Comparison of ENCODE assay signal across 21 cellular contexts in the genomic region with DNA sequence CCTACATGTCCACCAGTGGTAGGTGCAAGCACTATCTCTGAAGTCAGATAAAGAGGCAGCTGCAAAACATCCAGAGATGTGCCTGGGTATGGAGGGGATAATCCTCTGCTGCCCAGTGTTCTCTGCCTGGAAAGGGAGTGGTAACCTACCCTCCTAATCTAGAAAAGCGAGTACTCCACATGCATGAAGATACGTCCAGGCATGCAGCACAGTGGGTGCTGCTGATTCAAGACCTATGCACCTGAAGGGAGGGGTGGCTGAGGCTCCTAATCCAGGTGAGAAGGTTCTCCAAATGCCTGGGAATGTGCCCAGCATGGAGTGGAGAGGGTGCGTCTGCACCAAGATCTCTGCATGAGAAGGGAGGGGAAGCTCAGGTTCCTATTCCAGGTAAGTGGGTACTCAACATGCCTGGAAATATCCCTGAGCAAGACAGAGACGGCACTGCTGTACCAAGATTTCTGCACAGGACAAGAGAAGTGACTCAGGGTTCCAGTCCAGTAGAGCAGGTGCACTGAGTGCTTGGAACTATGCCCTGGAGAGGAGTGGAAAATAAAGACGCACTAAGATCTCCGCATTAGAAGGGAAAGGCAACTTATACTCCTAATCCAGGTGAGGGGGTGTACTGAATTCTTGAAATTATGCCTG. TPM values are rescaled to one million over a fixed set of nuclear protein-coding genes. Genes with fewer than 3 reads are reported as not detected.
A peak's percentile ranks its signal among the peaks of the same experiment; 100 is the strongest.
DNase-seq lines count a peak whose midpoint lies in the region; ATAC-seq, FAIRE-seq and TF ChIP-seq lines count a peak whose summit lies in the region.
"Had no signal": no experiment of that assay in that cellular context is flagged by ENCODE, and none has a peak within 500 bp of the region (broad histone marks: within the 10 kb centered on the region; RNA-seq: fewer than 3 reads in every experiment).

No MANE protein-coding gene starts in this region.

- H3K27ac ChIP-seq in lung (ENCODE audit: low read depth in 1 of 2, low read length in 1 of 2), result no peak overlapping the region
- H3K27ac ChIP-seq: 22Rv1, A549, GM23248 had no signal

- CTCF ChIA-PET in activated CD8-positive, alpha-beta memory T cell treated with anti-CD3 and anti-CD28 coated beads, Interleukin-2, amount 10 ng/mL, durations not matched to agents 7 days and 5 days (lab: Charles Lee), result no interaction called here

- peaks cover 0 to 4% of the 10 kb centered on the region in 2 donors for H3K4me1 ChIP-seq in lung (ENCODE audit: control insufficient read depth in 2 of 2, insufficient read depth in 2 of 2, low read length in 2 of 2)
- H3K4me1 ChIP-seq: A549 had no signal

- peak; percentile 28 for FAIRE-seq in bronchial epithelial cell (lab: Jason Lieb, UNC)
- FAIRE-seq: GM12892, GM18507 had no signal

- H3K4me3 Mint-ChIP-seq in activated CD8-positive, alpha-beta memory T cell treated with anti-CD3 and anti-CD28 coated beads, Interleukin-2, amount 10 ng/mL, durations not matched to agents 7 days and 5 days, result no peak overlapping the region
- H3K4me3 Mint-ChIP-seq: CD14-positive monocyte; CD4-positive, alpha-beta memory T cell had no signal

- no peaks in the 10 kb centered on the region for H3K9me3 Mint-ChIP-seq in activated CD8-positive, alpha-beta memory T cell treated with anti-CD3 and anti-CD28 coated beads, Interleukin-2, amount 10 ng/mL, durations not matched to agents 7 days and 5 days (ENCODE audit: low read depth)

- no peak overlapping the region for H3K27ac Mint-ChIP-seq in activated CD8-positive, alpha-beta memory T cell treated with anti-CD3 and anti-CD28 coated beads, Interleukin-2, amount 10 ng/mL, durations not matched to agents 7 days and 5 days
- H3K27ac Mint-ChIP-seq: CD4-positive, alpha-beta memory T cell had no signal

- peaks cover 19% of the 10 kb centered on the region for H3K27me3 Mint-ChIP-seq in activated CD8-positive, alpha-beta memory T cell treated with anti-CD3 and anti-CD28 coated beads, Interleukin-2, amount 10 ng/mL, durations not matched to agents 7 days and 5 days

- ATAC-seq in activated CD8-positive, alpha-beta memory T cell treated with anti-CD3 and anti-CD28 coated beads, Interleukin-2, amount 10 ng/mL, durations not matched to agents 7 days and 5 days, result no peak
- ATAC-seq in lung (ENCODE audit: insufficient read depth, low FRiP score) (no peak), HG02840 (IDR thresholded peaks at IDR 0.05; ENCODE audit: low FRiP score, unreplicated experiment) (no peak), HG03342 (IDR thresholded peaks at IDR 0.05; ENCODE audit: unreplicated experiment) (no peak)
- ATAC-seq: A549 had no signal

- WGBS in lung, 2 donors, result 81% methylated on average over 6 of the region's 6 CpGs

- no peaks in the 10 kb centered on the region for H3K4me1 Mint-ChIP-seq in activated CD8-positive, alpha-beta memory T cell treated with anti-CD3 and anti-CD28 coated beads, Interleukin-2, amount 10 ng/mL, durations not matched to agents 7 days and 5 days
- H3K4me1 Mint-ChIP-seq: CD4-positive, alpha-beta memory T cell had no signal

- H3K4me3 ChIP-seq in bronchial epithelial cell (ENCODE audit: low read depth, low read length) (no peak overlapping the region), lung (no peak overlapping the region)
- H3K4me3 ChIP-seq: A549, GM23248 had no signal

- H3K36me3 ChIP-seq in bronchial epithelial cell (ENCODE audit: control insufficient read depth, insufficient read depth, low read length) (no peaks in the 10 kb centered on the region), lung (ENCODE audit: control insufficient read depth in 2 of 2, insufficient read depth in 2 of 2, low read length in 2 of 2) (no peaks in the 10 kb centered on the region)

- DNase-seq in activated CD8-positive, alpha-beta memory T cell treated with anti-CD3 and anti-CD28 coated beads, Interleukin-2, amount 10 ng/mL, durations not matched to agents 7 days and 5 days, result peak; percentile 15
- DNase-seq in activated CD8-positive, alpha-beta memory T cell treated with anti-CD3 and anti-CD28 coated beads for 24 hours, result no peak
- DNase-seq in bronchial epithelial cell (ENCODE audit: low read depth) (peak; percentile 32), lung (ENCODE audit: low spot score) (peak; percentile 28), T1000 (lab: John Stamatoyannopoulos, UW) (no peak)
- DNase-seq: CD4-positive, alpha-beta memory T cell; DMS153; DMS79; GDM1; GM23248; HCEC 1CT had no signal

- H3K27me3 ChIP-seq in bronchial epithelial cell (ENCODE audit: control insufficient read depth, insufficient read depth, low read length) (no peaks in the 10 kb centered on the region), lung (ENCODE audit: control insufficient read depth, insufficient read depth) (no peaks in the 10 kb centered on the region)

- H3K36me3 Mint-ChIP-seq in activated CD8-positive, alpha-beta memory T cell treated with anti-CD3 and anti-CD28 coated beads, Interleukin-2, amount 10 ng/mL, durations not matched to agents 7 days and 5 days, result no peaks in the 10 kb centered on the region
- H3K36me3 Mint-ChIP-seq: CD14-positive monocyte; CD4-positive, alpha-beta memory T cell had no signal

- H3K9me3 ChIP-seq in lung (ENCODE audit: control insufficient read depth in 2 of 2, insufficient read depth in 1 of 2, low read length in 1 of 2), result peaks cover 0 to 2% of the 10 kb centered on the region in 2 donors
- H3K9me3 ChIP-seq: A549 had no signal

- TF ChIP-seq CTCF in bronchial epithelial cell (IDR thresholded peaks at IDR 0.05; ENCODE audit: insufficient read depth, low read length, severe bottlenecking) (no peak), lung (IDR thresholded peaks at IDR 0.05; ENCODE audit: control extremely low read depth, extremely low read depth) (no peak)

RNA-seq across cellular contexts. Expression of a gene that starts 9.3 kb away (rescaled TPM):
- total RNA-seq in activated CD8-positive, alpha-beta memory T cell treated with anti-CD3 and anti-CD28 coated beads, Interleukin-2, amount 10 ng/mL, durations not matched to agents 7 days and 5 days, result not detected
- total RNA-seq in bronchial epithelial cell (not detected in 2 replicates), lung (not detected)
- not detected for polyA plus RNA-seq in lung
- total RNA-seq: CD4-positive, alpha-beta memory T cell; Daoy; GM23248; H4 had no signal
- polyA plus RNA-seq: A549; BJ; CD14-positive monocyte; CD4-positive, alpha-beta memory T cell; GM23248 had no signal

RNA-seq across cellular contexts. Expression of a gene that starts 41.8 kb away (rescaled TPM):
- under 1 TPM; 0.47 to 0.61 TPM for total RNA-seq in activated CD8-positive, alpha-beta memory T cell treated with anti-CD3 and anti-CD28 coated beads, Interleukin-2, amount 10 ng/mL, durations not matched to agents 7 days and 5 days
- 82.7 and 124 TPM in 2 replicates for total RNA-seq in bronchial epithelial cell
- total RNA-seq in lung, result 100 to 1,000 TPM; 238 to 726 TPM
- 100 to 1,000 TPM; 557 to 780 TPM for polyA plus RNA-seq in lung

Comparison
In these comparisons a context has a peak if more than half of its experiments do, and no peak if none do; other contexts are left out.
1. DNase-seq: peak in activated CD8-positive, alpha-beta memory T cell treated with anti-CD3 and anti-CD28 coated beads, Interleukin-2, amount 10 ng/mL, durations not matched to agents 7 days and 5 days (single experiment), bronchial epithelial cell (single experiment) and lung (single experiment); none in activated CD8-positive, alpha-beta memory T cell treated with anti-CD3 and anti-CD28 coated beads for 24 hours (single experiment) and T1000 (single experiment).
2. RNA of a gene that starts 41.8 kb away (total RNA-seq): 238 to 726 TPM in lung and 82.7 to 124 TPM in bronchial epithelial cell; 0.47 to 0.61 TPM in activated CD8-positive, alpha-beta memory T cell treated with anti-CD3 and anti-CD28 coated beads, Interleukin-2, amount 10 ng/mL, durations not matched to agents 7 days and 5 days; every median in the first group is over 10 times any median in the second.